In genomic region chr18:58544616-58545337, GRCh38 we compare ENCODE assay signal across 11 cellular contexts.
DNase-seq lines count a peak whose midpoint lies in the region; ATAC-seq, FAIRE-seq and TF ChIP-seq lines count a peak whose summit lies in the region.
"Had no signal": no experiment of that assay in that cellular context is flagged by ENCODE, and none has a peak within 500 bp of the region (broad histone marks: within the 10 kb centered on the region; RNA-seq: fewer than 3 reads in every experiment).

No MANE protein-coding gene starts in this region.

- H3K27ac ChIP-seq in heart right ventricle = peak overlapping the region in 9 of 10 donors; percentile 65 to 86 (median 71)
- H3K27ac ChIP-seq: gastroesophageal sphincter had no signal

- no peak for DNase-seq in heart right ventricle
- no peak for DNase-seq in Right ventricle myocardium superior
- peak; percentile 37 for DNase-seq in RCC 7860 (ENCODE audit: low spot score)
- DNase-seq in stimulated activated CD4-positive, alpha-beta T cell treated with anti-CD3 and anti-CD28 coated beads, Interleukin-4, amount 100 ng/mL, for 24 hours = peak; percentile 60
- DNase-seq in COLO829 (ENCODE audit: low spot score) = no peak
- no peak for DNase-seq in activated CD4-positive, CD25-positive, alpha-beta regulatory T cell treated with anti-CD3 and anti-CD28 coated beads, Interleukin-2, amount 50 U/mL, for 72 hours
- no peak for DNase-seq in kidney glomerular epithelial cell (lab: John Stamatoyannopoulos, UW)
- DNase-seq: CD4-positive, alpha-beta T cell had no signal

- no peak for FAIRE-seq in RCC 7860 (lab: Jason Lieb, UNC)

- no peaks in the 10 kb centered on the region for H3K9me3 ChIP-seq in heart right ventricle
- H3K9me3 ChIP-seq: gastroesophageal sphincter had no signal

- H3K4me3 ChIP-seq in heart right ventricle = no peak overlapping the region
- H3K4me3 ChIP-seq: gastroesophageal sphincter had no signal

- no peaks in the 10 kb centered on the region for H3K27me3 ChIP-seq in heart right ventricle
- H3K27me3 ChIP-seq: gastroesophageal sphincter had no signal

- no peak for TF ChIP-seq CTCF in heart right ventricle (IDR thresholded peaks at IDR 0.05)

- peak in 2 of 8 donors; percentile 6 to 7 for ATAC-seq in heart right ventricle
- ATAC-seq in Right ventricle myocardium superior (ENCODE audit: poor library complexity) = no peak
- peak; percentile 49 for ATAC-seq in GM21723 (IDR thresholded peaks at IDR 0.05; ENCODE audit: unreplicated experiment)
- ATAC-seq: gastroesophageal sphincter, WTC11 had no signal

- H3K4me1 ChIP-seq in heart right ventricle = peaks cover 0 to 46% (median 24%) of the 10 kb centered on the region in 9 donors
- H3K4me1 ChIP-seq: gastroesophageal sphincter had no signal

- WGBS in heart right ventricle, 2 donors = 78% methylated on average over 5 of the region's 5 CpGs

- H3K36me3 ChIP-seq in heart right ventricle = no peaks in the 10 kb centered on the region
- H3K36me3 ChIP-seq: gastroesophageal sphincter had no signal

- intact Hi-C loops in heart right ventricle (cut with DNase I) (loop anchor here in 2 of 10 donors (5.0 kb wide), 1 partner anchor 48 kb away; no protein-coding TSS in a partner anchor), Right ventricle myocardium superior (cut with DNase I) (no loop called here)

Comparison
In these comparisons a context has a peak if more than half of its experiments do, and no peak if none do; other contexts are left out.
1. DNase-seq: peak in RCC 7860 (single experiment) and stimulated activated CD4-positive, alpha-beta T cell treated with anti-CD3 and anti-CD28 coated beads, Interleukin-4, amount 100 ng/mL, for 24 hours (single experiment); none in heart right ventricle (0 of 2), Right ventricle myocardium superior (single experiment), COLO829 (single experiment), activated CD4-positive, CD25-positive, alpha-beta regulatory T cell treated with anti-CD3 and anti-CD28 coated beads, Interleukin-2, amount 50 U/mL, for 72 hours (single experiment) and kidney glomerular epithelial cell (single experiment).